In genomic region chr9:127877566-127877998, GRCh38 we compare ENCODE assay signal across 1 cellular context.
TF ChIP-seq lines count a peak whose summit lies in the region.

TSS of gene AK1 (minus strand) at chr9:127877675. CDS start at chr9:127874617, 3,058 bp downstream.

TF ChIP-seq in K562, 482 proteins besides CTCF, POLR2A, EP300 and RAD21 (continued from another document and continues in another):
- 0 out of 2 replicates have a peak, but pooled peaks have one; percentile 40 for TF ChIP-seq ARID4B (CRISPR knock-in tag; IDR thresholded peaks at IDR 0.05)
- TF ChIP-seq ZFX (CRISPR knock-in tag; IDR thresholded peaks at IDR 0.05): peak; percentile 60; the same call in 1 of the 2 replicates
- peak; percentile 9; the same call in 1 of the 2 replicates for TF ChIP-seq BCOR (IDR thresholded peaks at IDR 0.05)
- TF ChIP-seq RBBP5 (IDR thresholded peaks at IDR 0.05; ENCODE audit: borderline replicate concordance, insufficient read depth, low read length, poor library complexity, severe bottlenecking): peak; percentile 29
- TF ChIP-seq NONO (IDR thresholded peaks at IDR 0.05; ENCODE audit: low read depth in 2 of 2, low read length in 1 of 2): peak in 1 of 2 experiments; percentile 44; a peak in 1 of 4 replicates
- no peak for TF ChIP-seq RBM25 (IDR thresholded peaks at IDR 0.05; ENCODE audit: low read depth, low read length, severe bottlenecking)
- TF ChIP-seq E2F3 (CRISPR knock-in tag; IDR thresholded peaks at IDR 0.05): 0 out of 2 replicates have a peak, but pooled peaks have one; percentile 16
- peak in 1 of 2 experiments; percentile 9 for TF ChIP-seq AFF1 (IDR thresholded peaks at IDR 0.05; ENCODE audit: low read depth in 1 of 2, partially characterized antibody in 2 of 2)
- TF ChIP-seq ZNF655 (CRISPR knock-in tag; IDR thresholded peaks at IDR 0.05): no peak
- peak; percentile 50 for TF ChIP-seq RBM22 (IDR thresholded peaks at IDR 0.05; ENCODE audit: low read depth, low read length, poor library complexity, severe bottlenecking)
- no peak for TF ChIP-seq PREB (CRISPR knock-in tag; IDR thresholded peaks at IDR 0.05)
- TF ChIP-seq ELF2 (CRISPR knock-in tag; IDR thresholded peaks at IDR 0.05): no peak
- TF ChIP-seq TCF3 (CRISPR knock-in tag; IDR thresholded peaks at IDR 0.05): 0 out of 2 replicates have a peak, but pooled peaks have one; percentile 15
- peak; percentile 63 for TF ChIP-seq VEZF1 (CRISPR knock-in tag; IDR thresholded peaks at IDR 0.05)
- no peak for TF ChIP-seq BCL6 (CRISPR knock-in tag; IDR thresholded peaks at IDR 0.05)
- 0 out of 2 replicates have a peak, but pooled peaks have one; percentile 26 for TF ChIP-seq THAP12 (CRISPR knock-in tag; IDR thresholded peaks at IDR 0.05)
- no peak for TF ChIP-seq TEAD1 (CRISPR knock-in tag; IDR thresholded peaks at IDR 0.05)
- TF ChIP-seq PPARD (CRISPR knock-in tag; IDR thresholded peaks at IDR 0.05): no peak
- no peak for TF ChIP-seq DDX20 (tag; IDR thresholded peaks at IDR 0.05; ENCODE audit: low read depth)
- peak; percentile 47 for TF ChIP-seq PKNOX1 (IDR thresholded peaks at IDR 0.05)
- TF ChIP-seq POLR2G (IDR thresholded peaks at IDR 0.05; ENCODE audit: low read depth, low read length): peak; percentile 90
- peak; percentile 23 for TF ChIP-seq POLR2B (IDR thresholded peaks at IDR 0.05; ENCODE audit: low read depth, partially characterized antibody)
- TF ChIP-seq RBFOX2 (IDR thresholded peaks at IDR 0.05; ENCODE audit: low read depth, low read length): peak; percentile 77
- TF ChIP-seq L3MBTL2 (IDR thresholded peaks at IDR 0.05): peak; percentile 46; the same call in 1 of the 2 replicates
- no peak for TF ChIP-seq IRF2 (CRISPR knock-in tag; IDR thresholded peaks at IDR 0.05)
- TF ChIP-seq UBTF (IDR thresholded peaks at IDR 0.05; ENCODE audit: borderline replicate concordance in 1 of 2, low read depth in 2 of 2, low read length in 2 of 2): 0 out of 4 replicates have a peak, but pooled peaks of 1 of the 2 experiments have one; percentile 44
- no peak for TF ChIP-seq CEBPB (tag; IDR thresholded peaks at IDR 0.05)
- no peak for TF ChIP-seq REST (CRISPR knock-in tag; IDR thresholded peaks at IDR 0.05; ENCODE audit: low read depth)
- TF ChIP-seq ZSCAN32 (CRISPR knock-in tag; IDR thresholded peaks at IDR 0.05): no peak
- TF ChIP-seq NR1H2 (CRISPR knock-in tag; IDR thresholded peaks at IDR 0.05): peak; percentile 80; the same call in 1 of the 2 replicates
- peak; percentile 55; the same call in 1 of the 2 replicates for TF ChIP-seq ETV5 (CRISPR knock-in tag; IDR thresholded peaks at IDR 0.05; ENCODE audit: low read depth)
- TF ChIP-seq SMAD4 (CRISPR knock-in tag; conservative IDR thresholded peaks at IDR 0.05): 0 out of 2 replicates have a peak, but pooled peaks have one; percentile 38
- no peak for TF ChIP-seq ZNF785 (CRISPR knock-in tag; IDR thresholded peaks at IDR 0.05)
- TF ChIP-seq FOXM1 (IDR thresholded peaks at IDR 0.05; ENCODE audit: low read depth): no peak
- 0 out of 2 replicates have a peak, but pooled peaks have one; percentile 41 for TF ChIP-seq FOXM1 (CRISPR knock-in tag; IDR thresholded peaks at IDR 0.05; ENCODE audit: low read depth)
